1 cellular context compared by ENCODE assay signal in the genomic region with DNA sequence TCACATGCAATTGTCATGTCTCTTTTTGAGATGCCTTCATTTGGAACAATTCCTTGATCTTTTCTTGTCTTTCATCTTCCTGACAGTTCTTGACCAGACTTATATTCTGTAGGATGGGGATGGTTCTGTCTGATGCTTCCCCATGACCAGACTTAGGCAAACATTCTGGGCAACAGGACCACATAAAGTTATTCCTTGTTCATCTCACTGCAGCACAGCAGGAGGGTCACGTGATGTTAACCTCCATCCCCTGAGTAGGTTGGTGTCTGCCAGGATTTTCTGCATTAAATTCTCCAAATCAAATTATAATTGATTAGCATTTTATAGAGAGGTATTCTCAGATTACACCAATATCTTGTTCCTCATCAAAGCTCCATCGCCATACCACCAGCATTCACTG.
TF ChIP-seq lines count a peak whose summit lies in the region.

No MANE protein-coding gene starts in this region.

TF ChIP-seq in K562, 482 proteins besides CTCF, POLR2A, EP300 and RAD21:
- TF ChIP-seq, protein P1, sequence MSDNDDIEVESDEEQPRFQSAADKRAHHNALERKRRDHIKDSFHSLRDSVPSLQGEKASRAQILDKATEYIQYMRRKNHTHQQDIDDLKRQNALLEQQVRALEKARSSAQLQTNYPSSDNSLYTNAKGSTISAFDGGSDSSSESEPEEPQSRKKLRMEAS (CRISPR knock-in tag; IDR thresholded peaks at IDR 0.05), result no peak
- TF ChIP-seq, protein P2, sequence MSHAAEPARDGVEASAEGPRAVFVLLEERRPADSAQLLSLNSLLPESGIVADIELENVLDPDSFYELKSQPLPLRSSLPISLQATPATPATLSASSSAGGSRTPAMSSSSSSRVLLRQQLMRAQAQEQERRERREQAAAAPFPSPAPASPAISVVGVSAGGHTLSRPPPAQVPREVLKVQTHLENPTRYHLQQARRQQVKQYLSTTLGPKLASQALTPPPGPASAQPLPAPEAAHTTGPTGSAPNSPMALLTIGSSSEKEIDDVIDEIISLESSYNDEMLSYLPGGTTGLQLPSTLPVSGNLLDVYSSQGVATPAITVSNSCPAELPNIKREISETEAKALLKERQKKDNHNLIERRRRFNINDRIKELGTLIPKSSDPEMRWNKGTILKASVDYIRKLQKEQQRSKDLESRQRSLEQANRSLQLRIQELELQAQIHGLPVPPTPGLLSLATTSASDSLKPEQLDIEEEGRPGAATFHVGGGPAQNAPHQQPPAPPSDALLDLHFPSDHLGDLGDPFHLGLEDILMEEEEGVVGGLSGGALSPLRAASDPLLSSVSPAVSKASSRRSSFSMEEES (CRISPR knock-in tag; IDR thresholded peaks at IDR 0.05), result peak; percentile 94
- TF ChIP-seq USF2 (CRISPR knock-in tag; IDR thresholded peaks at IDR 0.05) (peak; percentile 53), RAD51 (IDR thresholded peaks at IDR 0.05; ENCODE audit: borderline replicate concordance, low read depth) (peak; percentile 79), ZNF764 (CRISPR knock-in tag; IDR thresholded peaks at IDR 0.05; ENCODE audit: low read depth) (no peak), ZNF449 (CRISPR knock-in tag; IDR thresholded peaks at IDR 0.05) (no peak), TOE1 (IDR thresholded peaks at IDR 0.05; ENCODE audit: borderline replicate concordance) (peak; percentile 73; the same call in 1 of the 2 replicates), TOE1 (CRISPR knock-in tag; IDR thresholded peaks at IDR 0.05; ENCODE audit: borderline replicate concordance, low read depth) (no peak), KLF13 (tag; IDR thresholded peaks at IDR 0.05; ENCODE audit: borderline replicate concordance, low read depth) (no peak), IFI16 (CRISPR knock-in tag; IDR thresholded peaks at IDR 0.05) (no peak), CBFA2T2 (conservative IDR thresholded peaks at IDR 0.05) (peak; percentile 21; the same call in 1 of the 2 replicates), LEF1 (IDR thresholded peaks at IDR 0.05) (no peak), ZBTB40 (IDR thresholded peaks at IDR 0.05) (peak; percentile 82), ZBTB40 (CRISPR knock-in tag; IDR thresholded peaks at IDR 0.05) (no peak)
- TF ChIP-seq, protein P3, sequence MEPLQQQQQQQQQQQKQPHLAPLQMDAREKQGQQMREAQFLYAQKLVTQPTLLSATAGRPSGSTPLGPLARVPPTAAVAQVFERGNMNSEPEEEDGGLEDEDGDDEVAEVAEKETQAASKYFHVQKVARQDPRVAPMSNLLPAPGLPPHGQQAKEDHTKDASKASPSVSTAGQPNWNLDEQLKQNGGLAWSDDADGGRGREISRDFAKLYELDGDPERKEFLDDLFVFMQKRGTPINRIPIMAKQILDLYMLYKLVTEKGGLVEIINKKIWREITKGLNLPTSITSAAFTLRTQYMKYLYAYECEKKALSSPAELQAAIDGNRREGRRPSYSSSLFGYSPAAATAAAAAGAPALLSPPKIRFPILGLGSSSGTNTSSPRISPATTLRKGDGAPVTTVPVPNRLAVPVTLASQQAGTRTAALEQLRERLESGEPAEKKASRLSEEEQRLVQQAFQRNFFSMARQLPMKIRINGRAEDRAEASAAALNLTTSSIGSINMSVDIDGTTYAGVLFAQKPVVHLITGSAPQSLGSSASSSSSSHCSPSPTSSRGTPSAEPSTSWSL (CRISPR knock-in tag; IDR thresholded peaks at IDR 0.05; ENCODE audit: borderline replicate concordance), result no peak
